Comparison of ENCODE assay signal across 8 cellular contexts in genomic region chr2:131492418-131493198, GRCh38. TPM values are rescaled to one million over a fixed set of nuclear protein-coding genes. Genes with fewer than 3 reads are reported as not detected.
A peak's percentile ranks its signal among the peaks of the same experiment; 100 is the strongest.
DNase-seq lines count a peak whose midpoint lies in the region; ATAC-seq and TF ChIP-seq lines count a peak whose summit lies in the region.

No MANE protein-coding gene starts in this region.

- H3K27ac ChIP-seq in temporal lobe (ENCODE audit: low read depth, low read length): peak overlapping the region; percentile 82

- peak; percentile 99 for DNase-seq in NB4 (ENCODE audit: low read depth)
- peak; percentile 95 for DNase-seq in SK-N-DZ (ENCODE audit: low spot score)
- peak; percentile 96 for DNase-seq in activated naive CD4-positive, alpha-beta T cell treated with anti-CD3 and anti-CD28 coated beads, Interleukin-2, amount 50 U/mL, for 16 hours
- DNase-seq in glomerular endothelial cell (ENCODE audit: extremely low read depth, low read depth, low spot score): peak; percentile 33
- peak; percentile 78 for DNase-seq in occipital lobe (lab: John Stamatoyannopoulos, UW)

- TF ChIP-seq POLR2A in GM10847 (IDR thresholded peaks at IDR 0.05; ENCODE audit: extremely low read depth, insufficient read length) (peak; percentile 39), NB4 (IDR thresholded peaks at IDR 0.05; ENCODE audit: extremely low read depth, insufficient read length) (peak; percentile 52)

- H3K4me3 ChIP-seq in NB4 (ENCODE audit: low read depth, low read length): peak overlapping the region; percentile 89

- peak; percentile 27 for TF ChIP-seq CTCF in NB4 (IDR thresholded peaks at IDR 0.05; ENCODE audit: low read depth, low read length)

- peak; percentile 67 for ATAC-seq in HG02588 (IDR thresholded peaks at IDR 0.05; ENCODE audit: unreplicated experiment)

RNA-seq across cellular contexts. Expression of gene MZT2A, which starts 0.4 kb away (rescaled TPM):
- 296 and 299 TPM in 2 replicates for polyA plus RNA-seq in SK-N-DZ (2014; cell fraction: cytosol; rRNA removed)
- 229 and 277 TPM in 2 replicates for polyA plus RNA-seq in SK-N-DZ (2014; cell fraction: nucleus; rRNA removed)
- 173 and 300 TPM in 2 replicates for total RNA-seq in glomerular endothelial cell
- 45.9 TPM for total RNA-seq in occipital lobe
- total RNA-seq in temporal lobe: 37.9 TPM

RNA-seq across cellular contexts. Expression of gene TUBA3D, which starts 16.7 kb away (rescaled TPM):
- polyA plus RNA-seq in SK-N-DZ (2014; cell fraction: cytosol; rRNA removed): not detected in 2 replicates
- polyA plus RNA-seq in SK-N-DZ (2014; cell fraction: nucleus; rRNA removed): not detected in 2 replicates
- not detected in 2 replicates for total RNA-seq in glomerular endothelial cell
- not detected for total RNA-seq in occipital lobe
- total RNA-seq in temporal lobe: not detected

RNA-seq across cellular contexts. Expression of gene CCDC74A, which starts 35.1 kb away (rescaled TPM):
- polyA plus RNA-seq in SK-N-DZ (2014; cell fraction: cytosol; rRNA removed): 39.8 and 58.3 TPM in 2 replicates
- polyA plus RNA-seq in SK-N-DZ (2014; cell fraction: nucleus; rRNA removed): 365 and 467 TPM in 2 replicates
- total RNA-seq in glomerular endothelial cell (19.8 and 27.8 TPM in 2 replicates), occipital lobe (4.1 TPM), temporal lobe (3.7 TPM)

Comparison
In these comparisons a context has a peak if more than half of its experiments do, and no peak if none do; other contexts are left out.
1. Peak in every context shown above with its lines: DNase-seq, ATAC-seq, H3K4me3 ChIP-seq and H3K27ac ChIP-seq.
2. DNase-seq: peak in every context shown above with its lines; median percentile 99 in NB4; 96 in activated naive CD4-positive, alpha-beta T cell treated with anti-CD3 and anti-CD28 coated beads, Interleukin-2, amount 50 U/mL, for 16 hours; 95 in SK-N-DZ; 78 in occipital lobe; 33 in glomerular endothelial cell.